In the genomic region with DNA sequence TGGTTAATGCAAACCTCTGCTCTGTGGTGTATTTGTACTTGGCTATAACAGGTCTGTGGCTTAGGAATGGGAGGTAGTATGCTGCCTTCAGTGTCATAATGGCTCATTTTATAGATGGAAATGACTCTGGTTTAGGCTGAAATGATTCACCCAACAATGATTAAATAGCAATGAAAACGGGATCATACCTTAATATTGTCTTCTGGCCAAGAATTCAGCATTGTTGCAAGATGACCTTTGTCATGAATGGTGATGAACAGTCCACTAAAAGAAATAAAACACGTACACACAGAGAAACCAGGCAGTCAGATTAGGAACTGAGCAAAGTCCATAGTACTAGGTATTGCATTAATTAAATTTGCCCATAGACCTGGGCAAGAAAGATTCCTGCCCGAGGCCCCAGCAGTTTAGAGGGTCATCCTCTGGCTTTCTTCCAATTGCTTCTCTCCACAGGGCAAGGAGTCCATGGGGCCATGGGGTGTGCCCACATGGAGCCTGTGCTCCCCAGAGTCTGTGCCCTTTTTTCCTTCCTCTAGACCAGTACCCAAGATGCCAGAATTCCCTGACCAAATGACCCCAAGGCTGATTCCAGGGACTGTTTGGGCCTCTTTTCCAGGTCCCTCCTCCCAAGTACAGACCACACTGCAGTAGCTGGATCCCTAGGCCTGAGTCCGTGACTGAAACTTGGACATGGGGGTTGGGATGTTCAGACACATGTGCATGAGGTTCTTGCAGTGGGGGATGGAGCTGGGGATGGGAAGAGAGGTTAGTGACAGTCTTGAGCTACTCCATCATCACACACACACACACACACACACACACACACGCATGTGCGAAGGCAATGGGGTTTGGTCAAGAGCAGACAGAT, we compare ENCODE assay signal across 18 cellular contexts.
DNase-seq lines count a peak whose midpoint lies in the region; ATAC-seq and TF ChIP-seq lines count a peak whose summit lies in the region.
"Had no signal": no experiment of that assay in that cellular context is flagged by ENCODE, and none has a peak within 500 bp of the region (broad histone marks: within the 10 kb centered on the region; RNA-seq: fewer than 3 reads in every experiment).

No MANE protein-coding gene starts in this region.

- intact Hi-C loops in sciatic nerve (cut with DNase I) (no loop called here), dorsolateral prefrontal cortex (cut with DNase I) (no loop called here), thyroid gland (cut with DNase I) (no loop called here)

- CTCF ChIA-PET in SK-N-SH (lab: Yijun Ruan, JAX), result no interaction called here

- no peaks in the 10 kb centered on the region for H3K36me3 ChIP-seq in SK-N-SH (replicated peaks in 1 of 2; ENCODE audit: control insufficient read depth in 1 of 2, insufficient read depth in 2 of 2, low read length in 1 of 2)
- H3K36me3 ChIP-seq in thyroid gland, result no peaks in the 10 kb centered on the region

- no peak overlapping the region for H3K9ac ChIP-seq in SK-N-SH

- peak; percentile 36 for DNase-seq in HCEC 1CT
- no peak for DNase-seq in SK-N-SH
- peak; percentile 65 for DNase-seq in glomerular visceral epithelial cell (ENCODE audit: extremely low spot score)
- DNase-seq in sciatic nerve (ENCODE audit: low spot score), result no peak
- DNase-seq in dorsolateral prefrontal cortex, result no peak
- no peak for DNase-seq in SKM-1 treated with dmso at 0.1 percent for 144 hours (lab: John Stamatoyannopoulos, UW; ENCODE audit: unreplicated experiment)
- DNase-seq in thyroid gland, result no peak
- DNase-seq in superior temporal gyrus (ENCODE audit: extremely low spot score), result no peak
- DNase-seq: activated gamma-delta T cell treated with Interleukin-2 at 50 U/mL for 16 hours; DND-41; effector memory CD4-positive, alpha-beta T cell; KBM-7; NCI-H1436; NCI-H446 treated with DMSO at 0.1 percent for 48 hours; nucleus accumbens; stimulated activated naive CD4-positive, alpha-beta T cell had no signal

- 0 out of 2 replicates have a peak, but pooled peaks cover 5% of the 10 kb centered on the region for H3K9me3 ChIP-seq in SK-N-SH
- H3K9me3 ChIP-seq in thyroid gland, result no peaks in the 10 kb centered on the region

- 55% methylated on average over 6 of the region's 6 CpGs for WGBS in SK-N-SH (ENCODE audit: low lambda C conversion rate)
- 63 to 74% methylated on average over 5 to 6 of the region's 6 CpGs for WGBS in thyroid gland, 2 donors

- H3F3A ChIP-seq in SK-N-SH (replicated peaks; ENCODE audit: insufficient read depth), result peaks cover 27% of the 10 kb centered on the region

- POLR2A ChIA-PET in SK-N-SH (lab: Yijun Ruan, JAX), result no interaction called here

- no peak for TF ChIP-seq RAD21 in SK-N-SH (IDR thresholded peaks at IDR 0.05; ENCODE audit: low read length)

- H3K4me1 ChIP-seq in SK-N-SH (ENCODE audit: control insufficient read depth in 1 of 2, insufficient read depth in 2 of 2, low read depth in 1 of 2, low read length in 1 of 2), result 0 out of 4 replicates have a peak, but pooled peaks cover 0 to 14% of the 10 kb centered on the region in 2 experiments
- no peaks in the 10 kb centered on the region for H3K4me1 ChIP-seq in thyroid gland

- no peak for TF ChIP-seq POLR2A in thyroid gland (IDR thresholded peaks at IDR 0.05)

- peak overlapping the region in 1 of 2 experiments; percentile 85; a peak in 2 of 4 replicates for H3K27ac ChIP-seq in SK-N-SH (ENCODE audit: low read depth in 2 of 2, low read length in 1 of 2)
- no peak overlapping the region for H3K27ac ChIP-seq in dorsolateral prefrontal cortex
- H3K27ac ChIP-seq in thyroid gland, result no peak overlapping the region

- no peak overlapping the region for H2AFZ ChIP-seq in SK-N-SH (ENCODE audit: low read depth)

- ATAC-seq in sciatic nerve, result peak; percentile 63
- ATAC-seq: HCT116 had no signal

- H3K4me3 ChIP-seq in SK-N-SH (ENCODE audit: low read depth in 2 of 2, low read length in 1 of 2) (no peak overlapping the region), dorsolateral prefrontal cortex (no peak overlapping the region), thyroid gland (replicated peaks in 1 of 3) (no peak overlapping the region)
- H3K4me3 ChIP-seq: smooth muscle cell had no signal

- TF ChIP-seq CTCF in SK-N-SH (IDR thresholded peaks at IDR 0.05) (no peak), dorsolateral prefrontal cortex (IDR thresholded peaks at IDR 0.05 in 54 of 56, conservative IDR thresholded peaks at IDR 0.05 in 2 of 56; ENCODE audit: low read depth in 1 of 56, partially characterized antibody in 56 of 56) (no peak), thyroid gland (IDR thresholded peaks at IDR 0.05) (no peak)

- no peak overlapping the region for H3K4me2 ChIP-seq in SK-N-SH
- H3K4me2 ChIP-seq: smooth muscle cell had no signal

- H3K79me2 ChIP-seq in SK-N-SH (ENCODE audit: insufficient read depth), result no peaks in the 10 kb centered on the region

- no peaks in the 10 kb centered on the region for H3K9me2 ChIP-seq in SK-N-SH

- H3K27me3 ChIP-seq in SK-N-SH (ENCODE audit: insufficient read depth), result no peaks in the 10 kb centered on the region
- no peaks in the 10 kb centered on the region for H3K27me3 ChIP-seq in dorsolateral prefrontal cortex
- H3K27me3 ChIP-seq in thyroid gland, result no peaks in the 10 kb centered on the region

- no peak for TF ChIP-seq EP300 in SK-N-SH (IDR thresholded peaks at IDR 0.05; ENCODE audit: borderline replicate concordance in 1 of 2, low read depth in 1 of 2, low read length in 1 of 2)

- no peaks in the 10 kb centered on the region for H4K20me1 ChIP-seq in SK-N-SH (ENCODE audit: insufficient read depth)

TF ChIP-seq in SK-N-SH, 30 proteins besides CTCF, POLR2A, EP300 and RAD21 (continues in another document):
- TF ChIP-seq FOSL2 (IDR thresholded peaks at IDR 0.05; ENCODE audit: borderline replicate concordance, low read depth) (peak; percentile 29; the same call in 1 of the 2 replicates), GABPA (IDR thresholded peaks at IDR 0.05; ENCODE audit: low read depth) (no peak), ELF1 (IDR thresholded peaks at IDR 0.05) (no peak), CHD2 (IDR thresholded peaks at IDR 0.05; ENCODE audit: low read length, partially characterized antibody) (no peak), YY1 (IDR thresholded peaks at IDR 0.05; ENCODE audit: low read depth) (no peak), TEAD4 (IDR thresholded peaks at IDR 0.05; ENCODE audit: borderline replicate concordance, insufficient read depth) (no peak), NFIC (IDR thresholded peaks at IDR 0.05; ENCODE audit: borderline replicate concordance) (no peak), RXRA (IDR thresholded peaks at IDR 0.05; ENCODE audit: borderline replicate concordance, low read depth) (no peak), JUND (IDR thresholded peaks at IDR 0.05) (no peak), SMC3 (IDR thresholded peaks at IDR 0.05; ENCODE audit: low read depth, low read length) (no peak)
- TF ChIP-seq, protein P1, sequence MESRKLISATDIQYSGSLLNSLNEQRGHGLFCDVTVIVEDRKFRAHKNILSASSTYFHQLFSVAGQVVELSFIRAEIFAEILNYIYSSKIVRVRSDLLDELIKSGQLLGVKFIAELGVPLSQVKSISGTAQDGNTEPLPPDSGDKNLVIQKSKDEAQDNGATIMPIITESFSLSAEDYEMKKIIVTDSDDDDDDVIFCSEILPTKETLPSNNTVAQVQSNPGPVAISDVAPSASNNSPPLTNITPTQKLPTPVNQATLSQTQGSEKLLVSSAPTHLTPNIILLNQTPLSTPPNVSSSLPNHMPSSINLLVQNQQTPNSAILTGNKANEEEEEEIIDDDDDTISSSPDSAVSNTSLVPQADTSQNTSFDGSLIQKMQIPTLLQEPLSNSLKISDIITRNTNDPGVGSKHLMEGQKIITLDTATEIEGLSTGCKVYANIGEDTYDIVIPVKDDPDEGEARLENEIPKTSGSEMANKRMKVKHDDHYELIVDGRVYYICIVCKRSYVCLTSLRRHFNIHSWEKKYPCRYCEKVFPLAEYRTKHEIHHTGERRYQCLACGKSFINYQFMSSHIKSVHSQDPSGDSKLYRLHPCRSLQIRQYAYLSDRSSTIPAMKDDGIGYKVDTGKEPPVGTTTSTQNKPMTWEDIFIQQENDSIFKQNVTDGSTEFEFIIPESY (IDR thresholded peaks at IDR 0.05; ENCODE audit: borderline replicate concordance, low read depth), result no peak
- TF ChIP-seq, protein P2, sequence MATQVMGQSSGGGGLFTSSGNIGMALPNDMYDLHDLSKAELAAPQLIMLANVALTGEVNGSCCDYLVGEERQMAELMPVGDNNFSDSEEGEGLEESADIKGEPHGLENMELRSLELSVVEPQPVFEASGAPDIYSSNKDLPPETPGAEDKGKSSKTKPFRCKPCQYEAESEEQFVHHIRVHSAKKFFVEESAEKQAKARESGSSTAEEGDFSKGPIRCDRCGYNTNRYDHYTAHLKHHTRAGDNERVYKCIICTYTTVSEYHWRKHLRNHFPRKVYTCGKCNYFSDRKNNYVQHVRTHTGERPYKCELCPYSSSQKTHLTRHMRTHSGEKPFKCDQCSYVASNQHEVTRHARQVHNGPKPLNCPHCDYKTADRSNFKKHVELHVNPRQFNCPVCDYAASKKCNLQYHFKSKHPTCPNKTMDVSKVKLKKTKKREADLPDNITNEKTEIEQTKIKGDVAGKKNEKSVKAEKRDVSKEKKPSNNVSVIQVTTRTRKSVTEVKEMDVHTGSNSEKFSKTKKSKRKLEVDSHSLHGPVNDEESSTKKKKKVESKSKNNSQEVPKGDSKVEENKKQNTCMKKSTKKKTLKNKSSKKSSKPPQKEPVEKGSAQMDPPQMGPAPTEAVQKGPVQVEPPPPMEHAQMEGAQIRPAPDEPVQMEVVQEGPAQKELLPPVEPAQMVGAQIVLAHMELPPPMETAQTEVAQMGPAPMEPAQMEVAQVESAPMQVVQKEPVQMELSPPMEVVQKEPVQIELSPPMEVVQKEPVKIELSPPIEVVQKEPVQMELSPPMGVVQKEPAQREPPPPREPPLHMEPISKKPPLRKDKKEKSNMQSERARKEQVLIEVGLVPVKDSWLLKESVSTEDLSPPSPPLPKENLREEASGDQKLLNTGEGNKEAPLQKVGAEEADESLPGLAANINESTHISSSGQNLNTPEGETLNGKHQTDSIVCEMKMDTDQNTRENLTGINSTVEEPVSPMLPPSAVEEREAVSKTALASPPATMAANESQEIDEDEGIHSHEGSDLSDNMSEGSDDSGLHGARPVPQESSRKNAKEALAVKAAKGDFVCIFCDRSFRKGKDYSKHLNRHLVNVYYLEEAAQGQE (IDR thresholded peaks at IDR 0.05; ENCODE audit: low read depth, low read length), result no peak
- TF ChIP-seq, protein P3, sequence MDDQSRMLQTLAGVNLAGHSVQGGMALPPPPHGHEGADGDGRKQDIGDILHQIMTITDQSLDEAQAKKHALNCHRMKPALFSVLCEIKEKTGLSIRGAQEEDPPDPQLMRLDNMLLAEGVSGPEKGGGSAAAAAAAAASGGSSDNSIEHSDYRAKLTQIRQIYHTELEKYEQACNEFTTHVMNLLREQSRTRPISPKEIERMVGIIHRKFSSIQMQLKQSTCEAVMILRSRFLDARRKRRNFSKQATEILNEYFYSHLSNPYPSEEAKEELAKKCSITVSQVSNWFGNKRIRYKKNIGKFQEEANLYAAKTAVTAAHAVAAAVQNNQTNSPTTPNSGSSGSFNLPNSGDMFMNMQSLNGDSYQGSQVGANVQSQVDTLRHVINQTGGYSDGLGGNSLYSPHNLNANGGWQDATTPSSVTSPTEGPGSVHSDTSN (IDR thresholded peaks at IDR 0.05), result 0 out of 2 replicates have a peak, but pooled peaks have one; percentile 12

Comparison
In these comparisons a context has a peak if more than half of its experiments do, and no peak if none do; other contexts are left out.
1. DNase-seq: peak in HCEC 1CT (single experiment) and glomerular visceral epithelial cell (single experiment); none in SK-N-SH (single experiment), sciatic nerve (single experiment), dorsolateral prefrontal cortex (0 of 10), SKM-1 treated with dmso at 0.1 percent for 144 hours (single experiment), thyroid gland (0 of 2) and superior temporal gyrus (single experiment).